Comparison of ENCODE assay signal across 24 cellular contexts in the genomic region with DNA sequence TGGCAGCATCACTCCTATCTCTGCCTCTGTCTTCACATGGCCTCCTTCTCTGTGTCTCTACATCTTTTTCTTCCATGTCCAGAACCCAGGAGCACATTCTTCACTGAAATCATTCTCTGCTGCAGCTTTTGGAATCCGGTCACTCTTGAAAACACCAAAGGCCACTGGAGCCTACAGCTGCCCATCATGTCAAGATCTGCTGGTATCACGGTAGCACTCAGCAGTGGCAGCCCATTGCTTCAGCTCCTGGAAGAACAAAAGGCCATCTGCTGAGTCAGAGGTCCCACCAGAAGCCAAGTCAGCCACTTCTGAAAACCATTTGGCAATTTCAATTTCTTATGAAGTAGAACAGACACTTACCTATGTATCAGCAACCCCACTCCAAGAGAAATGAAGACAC.
"Had no signal": no experiment of that assay in that cellular context is flagged by ENCODE, and none has a peak within 500 bp of the region (broad histone marks: within the 10 kb centered on the region; RNA-seq: fewer than 3 reads in every experiment).

No MANE protein-coding gene starts in this region.

- FAIRE-seq: endometrium, keratinocyte had no signal

- H3K4me2 ChIP-seq: hepatocyte had no signal

- H3K4me1 ChIP-seq: colonic mucosa had no signal

- DNase-seq: colonic mucosa; cortex of kidney; effector CD8-positive, alpha-beta T cell; effector memory CD8-positive, alpha-beta T cell; endodermal cell; erythroblast; esophagus squamous epithelium; foreskin fibroblast; foreskin melanocyte; gastrocnemius medialis; heart left ventricle; hypothalamus; immature natural killer cell; left cardiac atrium; left lung; left ventricle myocardium superior; lower lobe of right lung; mesenchymal stem cell; mucosa of descending colon had no signal

- H3K4me3 ChIP-seq: colonic mucosa, esophagus squamous epithelium, gastrocnemius medialis, heart left ventricle, hepatocyte, left lung, lower lobe of right lung, mucosa of descending colon had no signal

- H3K79me2 ChIP-seq: hepatocyte had no signal

- H3K9me3 ChIP-seq: colonic mucosa, esophagus squamous epithelium, gastrocnemius medialis, heart left ventricle, left lung, lower lobe of right lung, mucosa of descending colon had no signal

- ATAC-seq: effector memory CD8-positive, alpha-beta T cell; esophagus mucosa; gastrocnemius medialis; heart left ventricle; left cardiac atrium; left lung; left ventricle myocardium superior; lower lobe of right lung; mucosa of descending colon had no signal

- H3K36me3 ChIP-seq: colonic mucosa, esophagus squamous epithelium, gastrocnemius medialis, heart left ventricle, left lung, lower lobe of right lung had no signal

- H3K27me3 ChIP-seq: colonic mucosa, esophagus squamous epithelium, gastrocnemius medialis, heart left ventricle, hepatocyte, left lung had no signal

- H3K27ac ChIP-seq: colonic mucosa, epithelial cell of prostate, esophagus squamous epithelium, gastrocnemius medialis, heart left ventricle, hepatocyte, left lung, lower lobe of right lung had no signal

- H2AFZ ChIP-seq: hepatocyte had no signal
